18 cellular contexts compared by ENCODE assay signal in genomic region chr7:22849158-22849557, GRCh38. TPM values are rescaled to one million over a fixed set of nuclear protein-coding genes. Genes with fewer than 3 reads are reported as not detected.
DNase-seq lines count a peak whose midpoint lies in the region; ATAC-seq, FAIRE-seq and TF ChIP-seq lines count a peak whose summit lies in the region.
"Had no signal": no experiment of that assay in that cellular context is flagged by ENCODE, and none has a peak within 500 bp of the region (broad histone marks: within the 10 kb centered on the region; RNA-seq: fewer than 3 reads in every experiment).

No MANE protein-coding gene starts in this region.

- TF ChIP-seq CTCF in IMR-90 (conservative IDR thresholded peaks at IDR 0.05; ENCODE audit: low read depth, low read length) (no peak), K562 (IDR thresholded peaks at IDR 0.05 in 2 of 3, conservative IDR thresholded peaks at IDR 0.05 in 1 of 3; ENCODE audit: insufficient read depth in 2 of 3, low read depth in 1 of 3, low read length in 3 of 3) (no peak), mucosa of descending colon (IDR thresholded peaks at IDR 0.05) (no peak)

- no peaks in the 10 kb centered on the region for H4K20me1 ChIP-seq in IMR-90 (ENCODE audit: insufficient read depth, low read length)
- no peaks in the 10 kb centered on the region for H4K20me1 ChIP-seq in K562 (replicated peaks; ENCODE audit: control insufficient read depth, insufficient read depth, low read length)

- no peaks in the 10 kb centered on the region for H3K27me3 ChIP-seq in IMR-90 (ENCODE audit: control insufficient read depth, insufficient read depth, low read length)
- no peaks in the 10 kb centered on the region for H3K27me3 ChIP-seq in K562 (ENCODE audit: control insufficient read depth in 2 of 2, insufficient read depth in 2 of 2, low read length in 2 of 2)
- H3K27me3 ChIP-seq: BE2C, spleen, thyroid gland had no signal

- H3K4me2 ChIP-seq in IMR-90 (ENCODE audit: low read depth, low read length) (no peak overlapping the region), K562 (ENCODE audit: insufficient read depth, low read length) (no peak overlapping the region)

- H2BK15ac ChIP-seq in IMR-90 (ENCODE audit: low read depth, low read length) = no peak overlapping the region

- no peak overlapping the region for H2BK20ac ChIP-seq in IMR-90 (ENCODE audit: low read depth, low read length)

- no peak for FAIRE-seq in K562 (lab: Jason Lieb, UNC)

- CTCF ChIA-PET in IMR-90 (lab: Yijun Ruan, JAX) = no interaction called here
- CTCF ChIA-PET in K562 (lab: Yijun Ruan, JAX; ENCODE audit: low intra/inter-chr PET ratio) = no interaction called here

- no peaks in the 10 kb centered on the region for H3K36me3 ChIP-seq in IMR-90 (ENCODE audit: control insufficient read depth, insufficient read depth, low read length)
- no peaks in the 10 kb centered on the region for H3K36me3 ChIP-seq in K562 (ENCODE audit: control insufficient read depth, insufficient read depth, low read length)
- H3K36me3 ChIP-seq in mucosa of descending colon (ENCODE audit: low read depth) = no peaks in the 10 kb centered on the region
- H3K36me3 ChIP-seq: BE2C, lower lobe of right lung, spleen, thyroid gland had no signal

- H4K91ac ChIP-seq in IMR-90 (ENCODE audit: insufficient read depth, low read depth, low read length) = no peak overlapping the region; the same call in 1 of the 2 replicates

- no peaks in the 10 kb centered on the region; the same call in 2 of the 3 replicates for H3K79me2 ChIP-seq in K562 (ENCODE audit: control insufficient read depth, insufficient read depth, low read length)

- H3K4me1 Mint-ChIP-seq in T-helper 17 cell = peaks cover 5% of the 10 kb centered on the region

- TF ChIP-seq POLR2A in IMR-90 (IDR thresholded peaks at IDR 0.05; ENCODE audit: low read depth, low read length) (no peak), K562 (conservative IDR thresholded peaks at IDR 0.05) (no peak)

- no peak overlapping the region for H3K14ac ChIP-seq in IMR-90 (replicated peaks; ENCODE audit: low read depth, low read length)

- peaks cover 6% of the 10 kb centered on the region; the same call in 1 of the 2 replicates for H3K9me1 ChIP-seq in IMR-90 (ENCODE audit: insufficient read depth, low read length)
- H3K9me1 ChIP-seq in K562 (ENCODE audit: control insufficient read depth, insufficient read depth, low read length) = no peaks in the 10 kb centered on the region

- H3K4ac ChIP-seq in IMR-90 (ENCODE audit: low read depth, low read length) = no peak overlapping the region

- peaks cover 0 to 4% of the 10 kb centered on the region in 2 experiments; a peak in 1 of 4 replicates for H3K79me1 ChIP-seq in IMR-90 (ENCODE audit: low read depth in 1 of 2, low read length in 2 of 2)

- no peak overlapping the region for H3K27ac Mint-ChIP-seq in T-helper 17 cell
- H3K27ac Mint-ChIP-seq: activated T-helper 2 cell treated with anti-CD3 and anti-CD28 coated beads, Interferon-gamma antibody, Interleukin-2, Interleukin-4, amounts not matched to agents 10 μg/mL and 5 μg/mL and 100 μg/mL, durations not matched to agents 14 hours and 24 hours and 36 hours; stimulated activated effector memory CD8-positive, alpha-beta T cell treated with anti-CD3 and anti-CD28 coated beads, Interleukin-12 subunit alpha, Interleukin-12 subunit beta, amount 100 ng/mL, for 72 hours had no signal

- H3K9ac ChIP-seq in IMR-90 (ENCODE audit: low read depth, low read length) (no peak overlapping the region), K562 (ENCODE audit: insufficient read depth in 1 of 2, low read depth in 2 of 2, low read length in 2 of 2) (no peak overlapping the region)

- TF ChIP-seq RAD21 in IMR-90 (IDR thresholded peaks at IDR 0.05; ENCODE audit: low read length) (no peak), K562 (CRISPR knock-in tag; conservative IDR thresholded peaks at IDR 0.05 in 1 of 2, IDR thresholded peaks at IDR 0.05 in 1 of 2) (no peak)

- no peak overlapping the region for H3K27ac ChIP-seq in IMR-90 (ENCODE audit: insufficient read depth, low read length)
- no peak overlapping the region for H3K27ac ChIP-seq in K562 (ENCODE audit: extremely low read depth, low read depth, low read length)
- H3K27ac ChIP-seq: lower lobe of right lung, spleen, thyroid gland had no signal

- H2AFZ ChIP-seq in IMR-90 (replicated peaks; ENCODE audit: low read length, poor library complexity) = peak overlapping the region; percentile 1
- peak overlapping the region; percentile 54 for H2AFZ ChIP-seq in K562 (ENCODE audit: low read depth, low read length)

- POLR2A ChIA-PET in IMR-90 (lab: Charles Lee; ENCODE audit: unreplicated experiment) = no interaction called here
- POLR2A ChIA-PET in K562 (lab: Yijun Ruan, JAX) = no interaction called here

- peaks cover 2% of the 10 kb centered on the region for H3K4me1 ChIP-seq in IMR-90 (ENCODE audit: control insufficient read depth, insufficient read depth, low read length)
- H3K4me1 ChIP-seq in K562 (replicated peaks in 1 of 2; ENCODE audit: control insufficient read depth in 2 of 2, insufficient read depth in 2 of 2, low read length in 2 of 2) = peaks cover 9 to 18% of the 10 kb centered on the region in 2 experiments
- no peaks in the 10 kb centered on the region for H3K4me1 ChIP-seq in mucosa of descending colon (ENCODE audit: low read depth)
- H3K4me1 ChIP-seq: BE2C, lower lobe of right lung, thyroid gland had no signal

- H3K9me3 ChIP-seq in IMR-90 (ENCODE audit: control insufficient read depth, insufficient read depth, low read length) (peaks cover 4% of the 10 kb centered on the region; the same call in 1 of the 2 replicates), K562 (replicated peaks; ENCODE audit: control insufficient read depth, insufficient read depth, low read depth, low read length) (0 out of 2 replicates have a peak, but pooled peaks cover 2% of the 10 kb centered on the region), T-helper 17 cell (ENCODE audit: control insufficient read depth, low read length, poor library complexity, severe bottlenecking) (no peaks in the 10 kb centered on the region), mucosa of descending colon (no peaks in the 10 kb centered on the region)
- H3K9me3 ChIP-seq: BE2C, lower lobe of right lung, spleen, thyroid gland had no signal

- no peak overlapping the region for H2AK5ac ChIP-seq in IMR-90 (ENCODE audit: low read depth, low read length)

- DNase-seq in IMR-90 (no peak), NCI-H2171 treated with DMSO at 0.1 percent for 48 hours (lab: John Stamatoyannopoulos, UW) (peak; percentile 99), K562 (ENCODE audit: extremely low read depth in 1 of 4, low spot score in 3 of 4) (no peak), renal cortical epithelial cell (ENCODE audit: low read depth) (peak; percentile 21), T-helper 17 cell (no peak), OCI-M2 (lab: John Stamatoyannopoulos, UW; ENCODE audit: unreplicated experiment) (no peak), mucosa of descending colon (no peak)
- DNase-seq: BE2C; effector memory CD4-positive, alpha-beta T cell; lower lobe of right lung; naive B cell; SIG-M5; spleen; thyroid gland had no signal

- in situ Hi-C loops in IMR-90 (cut with MboI; ENCODE audit: low sequenced_read_pairs) = no loop called here
- in situ Hi-C loops in K562 (cut with MboI) = no loop called here

- no peak overlapping the region for H3K4me3 ChIP-seq in IMR-90 (ENCODE audit: insufficient read depth, low read depth, low read length)
- no peak overlapping the region for H3K4me3 ChIP-seq in K562
- H3K4me3 ChIP-seq in mucosa of descending colon = no peak overlapping the region
- H3K4me3 ChIP-seq: lower lobe of right lung, spleen, thyroid gland had no signal

- BruUV-seq in IMR-90 (replicated peaks; lab: Mats Ljungman, UMichigan) (no TSS peak), K562 (replicated peaks; lab: Mats Ljungman, UMichigan) (no TSS peak)

- H3K18ac ChIP-seq in IMR-90 (ENCODE audit: low read depth, low read length) = no peak overlapping the region

- H3K27me3 Mint-ChIP-seq in T-helper 17 cell = peaks cover 4% of the 10 kb centered on the region
- H3K27me3 Mint-ChIP-seq: central memory CD8-positive, alpha-beta T cell had no signal

- intact Hi-C loops in IMR-90 (cut with micrococcal nuclease) = no loop called here
- intact Hi-C loops in K562 (cut with micrococcal nuclease) = no loop called here
- intact Hi-C loops in mucosa of descending colon (cut with DNase I, micrococcal nuclease) = no loop called here

- no peak for ATAC-seq in IMR-90 (ENCODE audit: low read depth)
- ATAC-seq in K562 = no peak
- ATAC-seq in T-helper 17 cell = no peak
- no peak for ATAC-seq in mucosa of descending colon
- ATAC-seq: activated CD4-positive, CD25-positive, alpha-beta regulatory T cell treated with anti-CD3 and anti-CD28 coated beads, Interleukin-2, amount 50 U/mL, for 24 hours; lower lobe of right lung; stimulated activated effector memory CD8-positive, alpha-beta T cell treated with anti-CD3 and anti-CD28 coated beads, Interleukin-12 subunit alpha, Interleukin-12 subunit beta, amount 100 ng/mL, for 72 hours had no signal

- no peak overlapping the region for H3K23ac ChIP-seq in IMR-90 (ENCODE audit: low read depth, low read length)

- H3K36me3 Mint-ChIP-seq in T-helper 17 cell (ENCODE audit: low read depth) = peaks cover 2% of the 10 kb centered on the region
- H3K36me3 Mint-ChIP-seq: naive B cell had no signal

- no peak overlapping the region for H4K8ac ChIP-seq in IMR-90 (ENCODE audit: low read depth in 2 of 2, low read length in 2 of 2)

- H4K5ac ChIP-seq in IMR-90 (ENCODE audit: low read depth, low read length) = no peak overlapping the region

- TF ChIP-seq EP300 in K562 (IDR thresholded peaks at IDR 0.05; ENCODE audit: low read length) = no peak

- no peak overlapping the region for H3K4me3 Mint-ChIP-seq in T-helper 17 cell
- H3K4me3 Mint-ChIP-seq: central memory CD8-positive, alpha-beta T cell; naive B cell; stimulated activated effector memory CD8-positive, alpha-beta T cell treated with anti-CD3 and anti-CD28 coated beads, Interleukin-12 subunit alpha, Interleukin-12 subunit beta, amount 100 ng/mL, for 72 hours had no signal

- H2BK5ac ChIP-seq in IMR-90 (ENCODE audit: low read depth, low read length, poor library complexity, severe bottlenecking) = no peak overlapping the region

- 100% methylated on average over 1 of the region's 3 CpGs; no CpG with 5 or more reads in 1 of the 2 experiments for WGBS in IMR-90 (ENCODE audit: extremely low coverage in 2 of 2, insufficient read length in 1 of 2), 2 experiments
- 30% methylated on average over 3 of the region's 3 CpGs for WGBS in K562 (ENCODE audit: insufficient coverage, low coverage, missing lambda C conversion rate)

- H2AK9ac ChIP-seq in IMR-90 (replicated peaks; ENCODE audit: low read depth, low read length, poor library complexity) = no peak overlapping the region

- H2BK120ac ChIP-seq in IMR-90 (ENCODE audit: low read depth, low read length) = no peak overlapping the region

- dilution Hi-C loops in IMR-90 (cut with HindIII; ENCODE audit: low sequenced_read_pairs, unreplicated experiment) = no loop called here

- H3K56ac ChIP-seq in IMR-90 (ENCODE audit: extremely low read depth, insufficient read depth, low read length) = no peak overlapping the region

RNA-seq across cellular contexts. Expression of gene TOMM7, which starts 26.5 kb away (rescaled TPM):
- total RNA-seq in IMR-90 (2012; rRNA removed) = 67.2 and 125 TPM in 2 replicates
- 318 and 727 TPM in 2 replicates for polyA plus RNA-seq in IMR-90 (2012; rRNA removed)
- polyA plus RNA-seq in IMR-90 (2012; cell fraction: cytosol; rRNA removed) = 103 and 199 TPM in 2 replicates
- 17.0 and 112 TPM in 2 replicates for polyA plus RNA-seq in IMR-90 (2012; cell fraction: nucleus; rRNA removed; ENCODE audit: low replicate concordance)
- total RNA-seq in K562 (2011; cell fraction: chromatin; rRNA removed; ENCODE audit: low replicate concordance) = 33.0 and 56.7 TPM in 2 replicates
- 99.1 and 138 TPM in 2 replicates for total RNA-seq in K562 (2011; cell fraction: nucleolus; rRNA removed)
- total RNA-seq in K562 (2011; cell fraction: nucleoplasm; rRNA removed) = 91.9 and 144 TPM in 2 replicates
- 254 and 299 TPM in 2 replicates for total RNA-seq in K562 (2014; rRNA removed)
- 527 and 643 TPM in 2 replicates for total RNA-seq in K562 (2014; rRNA removed; fragmentation: Illumina TruSeq; extraction: Trizol)
- total RNA-seq in K562 (2015; rRNA removed; fragmentation: Illumina TruSeq; extraction: Trizol) = 301 and 309 TPM in 2 replicates
- 421 and 457 TPM in 2 replicates for total RNA-seq in K562 (2021)
- polyA plus RNA-seq in K562 (2011; rRNA removed) = 1,717 and 2,316 TPM in 2 replicates
- polyA plus RNA-seq in K562 (2011; cell fraction: cytosol; rRNA removed) = 211 and 453 TPM in 2 replicates
- 114 and 243 TPM in 2 replicates for polyA plus RNA-seq in K562 (2011; cell fraction: nucleus; rRNA removed)
- polyA plus RNA-seq in K562 (2012) = 614 and 759 TPM in 2 replicates
- 263 and 283 TPM in 2 replicates for polyA plus RNA-seq in K562 (2014; fragmentation: Illumina TruSeq; extraction: Trizol)
- 100 to 1,000 TPM; 787 to 797 TPM for polyA plus RNA-seq in K562 (2014; fragmentation: Nextera tagmentation; extraction: Ambion mirVana)
- polyA plus RNA-seq in K562 (2014; rRNA removed) = 564 and 638 TPM in 2 replicates
- polyA minus RNA-seq in K562 (2011; rRNA and poly(A)+ RNA removed) = 96.8 and 124 TPM in 2 replicates
- polyA minus RNA-seq in K562 (2011; cell fraction: cytosol; rRNA and poly(A)+ RNA removed) = 53.5 and 72.6 TPM in 2 replicates
- 31.4 and 79.2 TPM in 2 replicates for polyA minus RNA-seq in K562 (2011; cell fraction: nucleus; rRNA and poly(A)+ RNA removed)
- 55.1 and 66.7 TPM in 2 replicates for total RNA-seq in renal cortical epithelial cell
- total RNA-seq in T-helper 17 cell = 100 to 1,000 TPM; 425 to 606 TPM
- 100 to 1,000 TPM; 225 to 404 (median 287) TPM for total RNA-seq in mucosa of descending colon

Comparison
In these comparisons a context has a peak if more than half of its experiments do, and no peak if none do; other contexts are left out.
1. DNase-seq: peak in NCI-H2171 treated with DMSO at 0.1 percent for 48 hours (single experiment) and renal cortical epithelial cell (single experiment); none in IMR-90 (single experiment), K562 (0 of 4), T-helper 17 cell (0 of 3), OCI-M2 (single experiment) and mucosa of descending colon (0 of 3).